In the genomic region with DNA sequence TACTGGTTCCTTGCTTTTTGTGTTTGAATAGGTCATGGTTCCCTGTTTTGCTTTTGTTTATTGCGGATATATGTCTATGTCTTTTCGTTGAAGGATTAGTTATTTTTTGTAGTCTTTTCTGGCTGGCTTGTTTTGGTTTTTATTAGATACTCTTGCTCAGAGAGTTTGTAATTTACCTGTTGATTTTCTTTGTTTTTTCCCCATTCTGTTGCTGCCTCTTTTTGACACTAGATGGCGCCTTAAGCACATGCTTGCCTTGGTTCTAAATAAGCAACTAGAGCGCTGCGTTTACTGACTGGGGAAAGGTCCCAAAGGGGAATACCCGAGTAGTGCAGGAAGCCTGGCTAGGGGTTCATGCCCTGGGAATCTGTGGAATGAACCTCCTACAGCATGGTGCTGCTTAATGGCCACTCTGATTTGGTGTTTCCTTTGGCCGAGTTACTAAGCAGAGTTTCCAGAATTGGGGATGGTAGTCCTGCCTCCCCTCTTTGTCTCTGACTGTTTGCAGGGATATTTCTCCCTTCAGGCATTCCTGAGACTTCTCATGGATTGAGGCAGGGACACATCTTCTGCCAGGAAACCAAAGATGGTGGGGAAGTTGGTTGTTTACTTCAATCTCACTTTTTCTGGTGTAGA, we compare ENCODE assay signal across 9 cellular contexts.
A peak's percentile ranks its signal among the peaks of the same experiment; 100 is the strongest.
DNase-seq lines count a peak whose midpoint lies in the region; ATAC-seq and TF ChIP-seq lines count a peak whose summit lies in the region.
"Had no signal": no experiment of that assay in that cellular context is flagged by ENCODE, and none has a peak within 500 bp of the region (broad histone marks: within the 10 kb centered on the region; RNA-seq: fewer than 3 reads in every experiment).

No MANE protein-coding gene starts in this region.

- ATAC-seq in GM21723 (IDR thresholded peaks at IDR 0.05; ENCODE audit: unreplicated experiment) = no peak
- no peak for ATAC-seq in HG02623 (IDR thresholded peaks at IDR 0.05; ENCODE audit: unreplicated experiment)
- no peak for ATAC-seq in GM21576 (IDR thresholded peaks at IDR 0.05; ENCODE audit: unreplicated experiment)

- H3K9me3 ChIP-seq in SK-N-MC (ENCODE audit: low read depth, low read length) = no peaks in the 10 kb centered on the region; the same call in 1 of the 2 replicates

- H3K4me3 ChIP-seq in SK-N-MC (no peak overlapping the region), kidney epithelial cell (ENCODE audit: low read depth, low read length) (no peak overlapping the region)

- H3K27ac ChIP-seq in SK-N-MC = no peak overlapping the region
- H3K27ac ChIP-seq: parathyroid adenoma had no signal

- no peaks in the 10 kb centered on the region for H3K27me3 ChIP-seq in kidney epithelial cell (ENCODE audit: control insufficient read depth, insufficient read depth, low read length)

- no peaks in the 10 kb centered on the region for H3K36me3 ChIP-seq in SK-N-MC (ENCODE audit: insufficient read depth, low read length)
- H3K36me3 ChIP-seq in kidney epithelial cell (ENCODE audit: control insufficient read depth, insufficient read depth, low read length) = no peaks in the 10 kb centered on the region

- no peak overlapping the region for H3K9ac ChIP-seq in SK-N-MC (ENCODE audit: insufficient read length)
- H3K9ac ChIP-seq: parathyroid adenoma had no signal

- TF ChIP-seq CTCF in kidney epithelial cell (IDR thresholded peaks at IDR 0.05; ENCODE audit: insufficient read depth, low read length, poor library complexity, severe bottlenecking) = peak; percentile 62

- peak; percentile 40 for DNase-seq in DMS 273 treated with DMSO at 0.1 percent for 48 hours (lab: John Stamatoyannopoulos, UW)
- DNase-seq in HT1080 (ENCODE audit: low read depth) = peak; percentile 75
- peak; percentile 34 for DNase-seq in SK-N-MC (ENCODE audit: low read depth, low spot score)
- DNase-seq in kidney epithelial cell (ENCODE audit: low read depth) = no peak
- no peak for DNase-seq in activated CD4-positive, CD25-positive, alpha-beta regulatory T cell treated with anti-CD3 and anti-CD28 coated beads, Interleukin-2, amount 50 U/mL, for 72 hours

Comparison
In these comparisons a context has a peak if more than half of its experiments do, and no peak if none do; other contexts are left out.
1. DNase-seq: peak in DMS 273 treated with DMSO at 0.1 percent for 48 hours (single experiment), HT1080 (single experiment) and SK-N-MC (single experiment); none in kidney epithelial cell (single experiment) and activated CD4-positive, CD25-positive, alpha-beta regulatory T cell treated with anti-CD3 and anti-CD28 coated beads, Interleukin-2, amount 50 U/mL, for 72 hours (single experiment).